In genomic region chr19:5827342-5827890, GRCh38 we compare ENCODE assay signal across 11 cellular contexts. TPM values are rescaled to one million over a fixed set of nuclear protein-coding genes. Genes with fewer than 3 reads are reported as not detected.
DNase-seq lines count a peak whose midpoint lies in the region; ATAC-seq and TF ChIP-seq lines count a peak whose summit lies in the region.
"Had no signal": no experiment of that assay in that cellular context is flagged by ENCODE, and none has a peak within 500 bp of the region (broad histone marks: within the 10 kb centered on the region; RNA-seq: fewer than 3 reads in every experiment).

No MANE protein-coding gene starts in this region.

- DNase-seq in right atrium auricular region (ENCODE audit: low spot score), result no peak
- no peak for DNase-seq in left ventricle myocardium superior
- no peak for DNase-seq in brain microvascular endothelial cell
- DNase-seq in mesothelial cell of epicardium (ENCODE audit: low spot score in 2 of 2, unreplicated experiment in 2 of 2), result no peak
- DNase-seq in NCI-H2171 treated with DMSO at 0.1 percent for 48 hours (lab: John Stamatoyannopoulos, UW), result no peak
- no peak for DNase-seq in SW480 (ENCODE audit: low spot score)

- peak overlapping the region; percentile 75 to 96 for H3K27ac ChIP-seq in right atrium auricular region
- H3K27ac ChIP-seq in brain microvascular endothelial cell, result no peak overlapping the region
- no peak overlapping the region for H3K27ac ChIP-seq in urinary bladder (ENCODE audit: low read depth)

- TF ChIP-seq CTCF in right atrium auricular region (IDR thresholded peaks at IDR 0.05) (no peak), brain microvascular endothelial cell (IDR thresholded peaks at IDR 0.05; ENCODE audit: low read depth, low read length, missing control alignments) (no peak), mesothelial cell of epicardium (IDR thresholded peaks at IDR 0.05; ENCODE audit: unreplicated experiment) (no peak)

- H3K36me3 Mint-ChIP-seq in mesothelial cell of epicardium, result no peaks in the 10 kb centered on the region

- intact Hi-C loops in left ventricle myocardium superior (cut with micrococcal nuclease), result no loop called here

- peak overlapping the region; percentile 75 for H3K4me3 Mint-ChIP-seq in mesothelial cell of epicardium

- H3K27me3 Mint-ChIP-seq in mesothelial cell of epicardium (ENCODE audit: low read depth), result peaks cover 2% of the 10 kb centered on the region

- no peaks in the 10 kb centered on the region for H3K9me3 Mint-ChIP-seq in mesothelial cell of epicardium

- H3K4me3 ChIP-seq in right atrium auricular region (peak overlapping the region; percentile 38 to 51), brain microvascular endothelial cell (ENCODE audit: low read depth, low read length) (peak overlapping the region; percentile 37), urinary bladder (ENCODE audit: low read depth, low read length) (peak overlapping the region; percentile 39)

- ATAC-seq in left ventricle myocardium superior (no peak), GM19395 (IDR thresholded peaks at IDR 0.05; ENCODE audit: unreplicated experiment) (no peak)

- H3K36me3 ChIP-seq in right atrium auricular region (no peaks in the 10 kb centered on the region), brain microvascular endothelial cell (replicated peaks) (no peaks in the 10 kb centered on the region), urinary bladder (ENCODE audit: insufficient read depth) (no peaks in the 10 kb centered on the region)

- no peaks in the 10 kb centered on the region for H3K27me3 ChIP-seq in right atrium auricular region
- H3K27me3 ChIP-seq in brain microvascular endothelial cell (replicated peaks), result peaks cover 2% of the 10 kb centered on the region

- in situ Hi-C loops in brain microvascular endothelial cell (cut with HindIII; ENCODE audit: low pct_ligation_motif_present, low sequenced_read_pairs), result no loop called here

- WGBS in urinary bladder, result 14% methylated on average over 37 of the region's 37 CpGs

- peaks cover 11% of the 10 kb centered on the region for H3K4me1 Mint-ChIP-seq in mesothelial cell of epicardium

- H3K9me3 ChIP-seq in right atrium auricular region, result no peaks in the 10 kb centered on the region

- H3K4me1 ChIP-seq in right atrium auricular region (peaks cover 0 to 24% of the 10 kb centered on the region in 2 donors), urinary bladder (ENCODE audit: insufficient read depth) (no peaks in the 10 kb centered on the region)

- peak overlapping the region; percentile 91 for H3K27ac Mint-ChIP-seq in mesothelial cell of epicardium

RNA-seq across cellular contexts. Expression of gene FUT6, which starts 12.1 kb away (rescaled TPM):
- total RNA-seq in right atrium auricular region, result not detected
- not detected for total RNA-seq in left ventricle myocardium superior
- total RNA-seq in mesothelial cell of epicardium, result 0.32 TPM in 1 of 3 replicates, not detected in the others
- not detected for total RNA-seq in urinary bladder
- polyA plus RNA-seq in urinary bladder, result 0.03 TPM
- total RNA-seq: G401; T-helper 1 cell treated with Interleukin-12 subunit alpha and Interleukin-12 subunit beta and Interleukin-4 antibody, amounts not matched to agents 30 ng/mL and 1 ng/mL, for 36 hours; temporal lobe had no signal

RNA-seq across cellular contexts. Expression of gene NRTN, which starts 22.5 kb away (rescaled TPM):
- 10 to 100 TPM; 20.9 to 33.7 TPM for total RNA-seq in right atrium auricular region
- total RNA-seq in left ventricle myocardium superior, result 26.3 TPM
- total RNA-seq in mesothelial cell of epicardium, result 1.7 to 2.8 TPM (median 2.4 TPM) in 3 replicates
- 2.5 TPM for total RNA-seq in urinary bladder
- 9.8 TPM for polyA plus RNA-seq in urinary bladder

RNA-seq across cellular contexts. Expression of gene FUT3, which starts 23.8 kb away (rescaled TPM):
- not detected for total RNA-seq in right atrium auricular region
- not detected for total RNA-seq in left ventricle myocardium superior
- 0.49 to 1.1 TPM (median 0.90 TPM) in 3 replicates for total RNA-seq in mesothelial cell of epicardium
- 0.63 TPM for total RNA-seq in urinary bladder
- polyA plus RNA-seq in urinary bladder, result 0.29 TPM
- total RNA-seq: G401; T-helper 1 cell treated with Interleukin-12 subunit alpha and Interleukin-12 subunit beta and Interleukin-4 antibody, amounts not matched to agents 30 ng/mL and 1 ng/mL, for 36 hours had no signal

RNA-seq across cellular contexts. Expression of gene DUS3L, which starts 36.5 kb away (rescaled TPM):
- total RNA-seq in right atrium auricular region (10 to 100 TPM; 12.1 to 24.8 TPM), left ventricle myocardium superior (14.3 TPM), mesothelial cell of epicardium (54.0 to 61.1 TPM (median 56.9 TPM) in 3 replicates), urinary bladder (9.6 TPM)
- polyA plus RNA-seq in urinary bladder, result 32.8 TPM

RNA-seq across cellular contexts. Expression of gene PRR22, which starts 42.9 kb away (rescaled TPM):
- total RNA-seq in right atrium auricular region (under 1 TPM; 0.67 to 0.83 TPM), left ventricle myocardium superior (0.84 TPM), mesothelial cell of epicardium (5.4 to 6.0 TPM (median 5.9 TPM) in 3 replicates), urinary bladder (0.48 TPM)
- polyA plus RNA-seq in urinary bladder, result 2.3 TPM

Comparison
In these comparisons a context has a peak if more than half of its experiments do, and no peak if none do; other contexts are left out.
1. H3K27ac ChIP-seq: peak in right atrium auricular region (2 of 2); none in brain microvascular endothelial cell (single experiment) and urinary bladder (single experiment).
2. Peak in every context shown above with its lines, with median percentiles within 50 percentile points of each other: H3K4me3 ChIP-seq.